1 cellular context compared by ENCODE assay signal in genomic region chr9:87860-88259, GRCh38. TPM values are rescaled to one million over a fixed set of nuclear protein-coding genes. Genes with fewer than 3 reads are reported as not detected.
"Had no signal": no experiment of that assay in that cellular context is flagged by ENCODE, and none has a peak within 500 bp of the region (broad histone marks: within the 10 kb centered on the region; RNA-seq: fewer than 3 reads in every experiment).

No MANE protein-coding gene starts in this region.

RNA-seq across cellular contexts. Expression of gene FOXD4, which starts 30.4 kb away (rescaled TPM):
- polyA plus RNA-seq: IgD-negative memory B cell had no signal
